Comparison of ENCODE assay signal across 26 cellular contexts in the genomic region with DNA sequence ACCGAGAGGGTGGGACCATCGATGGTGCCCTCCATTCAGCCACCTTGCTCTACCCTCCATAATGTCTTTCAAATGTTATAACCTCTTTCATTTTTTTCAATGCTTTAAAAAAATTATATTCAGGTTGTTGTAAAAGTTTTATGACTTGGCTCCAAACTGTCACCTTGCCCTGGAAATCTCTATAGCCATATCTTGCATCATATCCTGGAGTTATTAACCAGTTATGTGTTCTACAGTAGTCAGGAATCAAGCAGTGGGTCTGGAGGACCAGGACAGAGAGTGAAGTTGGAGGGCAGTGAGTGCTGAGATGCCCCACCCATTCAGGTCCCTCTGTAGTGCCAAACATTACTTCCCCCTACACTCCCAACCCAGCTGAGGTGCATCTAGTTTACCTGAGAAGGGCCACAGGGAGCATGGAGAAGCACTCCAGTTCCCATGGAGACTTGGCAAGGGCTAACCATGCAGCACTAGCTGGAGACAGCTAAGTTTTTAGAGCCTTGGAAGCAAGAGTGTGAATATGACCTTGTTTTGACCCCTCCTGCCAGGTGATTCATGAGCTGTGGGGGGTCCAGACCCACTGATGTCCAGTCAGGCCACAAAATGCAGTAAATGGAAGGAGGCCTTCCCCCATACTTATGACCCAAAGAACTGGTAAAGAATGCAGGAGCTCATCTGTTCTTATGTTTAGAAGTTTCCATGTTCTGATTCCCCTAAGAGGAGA. TPM values are rescaled to one million over a fixed set of nuclear protein-coding genes. Genes with fewer than 3 reads are reported as not detected.
"Had no signal": no experiment of that assay in that cellular context is flagged by ENCODE, and none has a peak within 500 bp of the region (broad histone marks: within the 10 kb centered on the region; RNA-seq: fewer than 3 reads in every experiment).

No MANE protein-coding gene starts in this region.

- H3K36me3 Mint-ChIP-seq: naive thymus-derived CD4-positive, alpha-beta T cell; stimulated activated naive B cell treated with anti-CD40 and anti-IgM and Interleukin-4, amounts not matched to agents 10 μg/mL and 1 μg/mL and 100 μg/mL, for 72 hours had no signal

- H3K4me3 ChIP-seq: heart right ventricle, lung, psoas muscle, spleen, testis, transverse colon had no signal

- H3K4me3 Mint-ChIP-seq: nephron progenitor cell; stimulated activated naive B cell treated with anti-CD40 and anti-IgM and Interleukin-4, amounts not matched to agents 10 μg/mL and 1 μg/mL and 100 μg/mL, for 72 hours; stimulated activated naive CD8-positive, alpha-beta T cell treated with anti-CD3 and anti-CD28 coated beads, Interleukin-15, amount 100 ng/mL, for 72 hours had no signal

- DNase-seq: cortex of kidney; effector memory CD4-positive, alpha-beta T cell; heart right ventricle; kidney glomerular epithelial cell; left ventricle myocardium superior; mesenchymal stem cell; nephron progenitor cell; psoas muscle; spleen; stimulated activated CD4-positive, alpha-beta T cell treated with anti-CD3 and anti-CD28 coated beads, Interleukin-1b, Interleukin-23, amount 100 ng/mL, for 48 hours; stimulated activated CD4-positive, alpha-beta T cell treated with anti-CD3 and anti-CD28 coated beads, Interleukin-4, amount 100 ng/mL, for 24 hours; stimulated activated naive B cell treated with anti-CD40 and anti-IgM and Interleukin-4, amounts not matched to agents 10 μg/mL and 1 μg/mL and 100 μg/mL, for 72 hours; stimulated activated naive CD8-positive, alpha-beta T cell treated with anti-CD3 and anti-CD28 coated beads, Interleukin-15, amount 100 ng/mL, for 72 hours; testis; transverse colon had no signal

- H3K27ac Mint-ChIP-seq: naive thymus-derived CD4-positive, alpha-beta T cell; nephron progenitor cell; stimulated activated naive B cell treated with anti-CD40 and anti-IgM and Interleukin-4, amounts not matched to agents 10 μg/mL and 1 μg/mL and 100 μg/mL, for 72 hours had no signal

- H3K27ac ChIP-seq: heart right ventricle, psoas muscle, spleen, testis, transverse colon had no signal

- H3K36me3 ChIP-seq: heart right ventricle, spleen, transverse colon had no signal

- H3K27me3 ChIP-seq: testis, transverse colon had no signal

- ATAC-seq: esophagus mucosa, left ventricle myocardium superior, psoas muscle, sciatic nerve had no signal

- H3K9me3 ChIP-seq: heart right ventricle, psoas muscle, spleen, testis, transverse colon had no signal

- H3K4me1 ChIP-seq: heart right ventricle, psoas muscle, testis had no signal

RNA-seq across cellular contexts. Expression of a gene that starts 5.5 kb away (rescaled TPM):
- total RNA-seq: esophagus mucosa; fibroblast of lung; frontal cortex; glomerular endothelial cell; heart right ventricle; left ventricle myocardium superior; lung; naive thymus-derived CD4-positive, alpha-beta T cell; omental fat pad; psoas muscle; sciatic nerve; skeletal muscle tissue; spleen; subcutaneous adipose tissue; testis; transverse colon; ureter had no signal

RNA-seq across cellular contexts. Expression of a gene that starts 25.9 kb away (rescaled TPM):
- total RNA-seq: esophagus mucosa; fibroblast of lung; frontal cortex; glomerular endothelial cell; heart right ventricle; left ventricle myocardium superior; lung; naive thymus-derived CD4-positive, alpha-beta T cell; omental fat pad; psoas muscle; sciatic nerve; skeletal muscle tissue; spleen; subcutaneous adipose tissue; testis; transverse colon; ureter had no signal

RNA-seq across cellular contexts. Expression of a gene that starts 29.2 kb away (rescaled TPM):
- total RNA-seq: esophagus mucosa; fibroblast of lung; frontal cortex; glomerular endothelial cell; heart right ventricle; left ventricle myocardium superior; lung; naive thymus-derived CD4-positive, alpha-beta T cell; psoas muscle; sciatic nerve; skeletal muscle tissue; subcutaneous adipose tissue; transverse colon; ureter had no signal

RNA-seq across cellular contexts. Expression of a gene that starts 46.5 kb away (rescaled TPM):
- total RNA-seq: esophagus mucosa; fibroblast of lung; frontal cortex; glomerular endothelial cell; heart right ventricle; left ventricle myocardium superior; lung; naive thymus-derived CD4-positive, alpha-beta T cell; omental fat pad; psoas muscle; sciatic nerve; subcutaneous adipose tissue; transverse colon; ureter had no signal
